Comparison of ENCODE assay signal across 21 cellular contexts in genomic region chr14:82911930-82912329, GRCh38.
DNase-seq lines count a peak whose midpoint lies in the region; ATAC-seq and TF ChIP-seq lines count a peak whose summit lies in the region.
"Had no signal": no experiment of that assay in that cellular context is flagged by ENCODE, and none has a peak within 500 bp of the region (broad histone marks: within the 10 kb centered on the region; RNA-seq: fewer than 3 reads in every experiment).

No MANE protein-coding gene starts in this region.

- peak overlapping the region; percentile 84 for H3K27ac ChIP-seq in SK-N-MC
- H3K27ac ChIP-seq: BLaER1, PC-9 had no signal

- no peak for DNase-seq in left ventricle myocardium superior
- DNase-seq in Right ventricle myocardium inferior (ENCODE audit: missing footprints): no peak
- peak in 2 of 3 experiments; percentile 75 to 94 for DNase-seq in NCI-H1417 (lab: John Stamatoyannopoulos, UW)
- peak; percentile 3 for DNase-seq in SK-N-MC (ENCODE audit: low read depth, low spot score)
- peak; percentile 15 for DNase-seq in retinal pigment epithelial cell (ENCODE audit: low read depth)
- DNase-seq: CD4-positive, alpha-beta T cell; DND-41; GOT3; HCEC 1CT; KG1; NCI-H2029 treated with DMSO at 0.1 percent for 48 hours; NCI-H2171 treated with DMSO at 0.1 percent for 48 hours; NCI-H524 treated with DMSO at 0.1 percent for 48 hours; PC-9; RPMI8226; SIG-M5 had no signal

- H3K9me3 ChIP-seq in SK-N-MC (ENCODE audit: low read depth, low read length): no peaks in the 10 kb centered on the region
- H3K9me3 ChIP-seq: BLaER1 had no signal

- TF ChIP-seq CTCF in retinal pigment epithelial cell (conservative IDR thresholded peaks at IDR 0.05; ENCODE audit: low read depth, low read length): no peak

- H3K4me3 ChIP-seq in SK-N-MC (peak overlapping the region; percentile 63), retinal pigment epithelial cell (ENCODE audit: low read length) (no peak overlapping the region)
- H3K4me3 ChIP-seq: BLaER1, GM12878, PC-9 had no signal

- intact Hi-C loops in left ventricle myocardium superior (cut with micrococcal nuclease) (no loop called here), Right ventricle myocardium inferior (cut with DNase I) (no loop called here)

- ATAC-seq in left ventricle myocardium superior (peak; percentile 70), Right ventricle myocardium inferior (no peak), GM21528 (IDR thresholded peaks at IDR 0.05; ENCODE audit: low FRiP score, unreplicated experiment) (no peak), HG03039 (IDR thresholded peaks at IDR 0.05; ENCODE audit: unreplicated experiment) (no peak)
- ATAC-seq: GM12878, SK-N-SH treated with all-trans-retinoic acid at 6 μM for 48 hours had no signal

- no peaks in the 10 kb centered on the region for H3K36me3 ChIP-seq in SK-N-MC (ENCODE audit: insufficient read depth, low read length)
- H3K36me3 ChIP-seq: BLaER1 had no signal

- no peak overlapping the region for H3K9ac ChIP-seq in SK-N-MC (ENCODE audit: insufficient read length)
- H3K9ac ChIP-seq: BLaER1 had no signal

Comparison
In these comparisons a context has a peak if more than half of its experiments do, and no peak if none do; other contexts are left out.
1. DNase-seq: peak in NCI-H1417 (2 of 3), SK-N-MC (single experiment) and retinal pigment epithelial cell (single experiment); none in left ventricle myocardium superior (single experiment) and Right ventricle myocardium inferior (single experiment).